Comparison of ENCODE assay signal across 18 cellular contexts in genomic region chr6:148471624-148472494, GRCh38.
DNase-seq lines count a peak whose midpoint lies in the region; ATAC-seq, FAIRE-seq and TF ChIP-seq lines count a peak whose summit lies in the region.
"Had no signal": no experiment of that assay in that cellular context is flagged by ENCODE, and none has a peak within 500 bp of the region (broad histone marks: within the 10 kb centered on the region; RNA-seq: fewer than 3 reads in every experiment).

No MANE protein-coding gene starts in this region.

- 67 to 91% (median 80%) methylated on average over 15 of the region's 15 CpGs for WGBS in small intestine, 3 donors

- DNase-seq in EH (ENCODE audit: low read depth) = peak; percentile 42
- no peak for DNase-seq in dorsolateral prefrontal cortex
- peak; percentile 26 for DNase-seq in skeletal muscle cell (ENCODE audit: low read depth)
- no peak for DNase-seq in NCI-H524 treated with DMSO at 0.1 percent for 48 hours (lab: John Stamatoyannopoulos, UW)
- no peak for DNase-seq in GM12892 (ENCODE audit: insufficient read length)
- DNase-seq in small intestine = no peak
- DNase-seq: activated CD4-positive, alpha-beta T cell treated with anti-CD3 and anti-CD28 coated beads for 48 hours; DND-41; foreskin melanocyte; HCEC 1CT; NCI-H187 treated with DMSO at 0.1 percent for 48 hours; psoas muscle; T-helper 1 cell; uterus had no signal

- no peaks in the 10 kb centered on the region for H3K27me3 ChIP-seq in dorsolateral prefrontal cortex
- no peaks in the 10 kb centered on the region for H3K27me3 ChIP-seq in layer of hippocampus (ENCODE audit: control insufficient read depth, insufficient read depth, low read length)
- no peaks in the 10 kb centered on the region for H3K27me3 ChIP-seq in small intestine (ENCODE audit: control insufficient read depth in 2 of 2, insufficient read depth in 2 of 2, low read length in 2 of 2)
- H3K27me3 ChIP-seq: cardiac muscle cell, uterus had no signal

- peak overlapping the region in 12 of 59 donors; percentile 4 to 35 (median 12) for H3K4me3 ChIP-seq in dorsolateral prefrontal cortex
- H3K4me3 ChIP-seq in skeletal muscle cell (ENCODE audit: low read depth, low read length) = no peak overlapping the region
- no peak overlapping the region for H3K4me3 ChIP-seq in small intestine (ENCODE audit: low read depth in 1 of 2, low read length in 2 of 2)
- H3K4me3 ChIP-seq: cardiac muscle cell, K562, psoas muscle, uterus had no signal

- TF ChIP-seq CTCF in dorsolateral prefrontal cortex (IDR thresholded peaks at IDR 0.05 in 54 of 56, conservative IDR thresholded peaks at IDR 0.05 in 2 of 56; ENCODE audit: low read depth in 1 of 56, partially characterized antibody in 56 of 56) = no peak

- peak overlapping the region; percentile 5 to 93 (median 81) for H3K27ac ChIP-seq in dorsolateral prefrontal cortex
- H3K27ac ChIP-seq in layer of hippocampus (ENCODE audit: low read depth, low read length) = peak overlapping the region; percentile 64
- peak overlapping the region in 1 of 2 donors; percentile 43 for H3K27ac ChIP-seq in small intestine (ENCODE audit: low read depth in 1 of 2, low read length in 1 of 2)
- H3K27ac ChIP-seq: cardiac muscle cell, psoas muscle had no signal

- TF ChIP-seq POLR2A in GM12892 (IDR thresholded peaks at IDR 0.05; ENCODE audit: low read depth, low read length) = no peak

- H3K9me3 ChIP-seq in small intestine (ENCODE audit: control insufficient read depth, low read depth) = no peaks in the 10 kb centered on the region
- H3K9me3 ChIP-seq: psoas muscle, uterus had no signal

- H3K4me1 ChIP-seq in small intestine (ENCODE audit: control insufficient read depth in 2 of 2, insufficient read depth in 1 of 2, low read depth in 1 of 2, low read length in 1 of 2) = no peaks in the 10 kb centered on the region
- H3K4me1 ChIP-seq: psoas muscle, uterus had no signal

- intact Hi-C loops in dorsolateral prefrontal cortex (cut with DNase I) = loop anchor here in 1 of 2 donors (5.0 kb wide), 1 partner anchor 35 kb away; no protein-coding TSS in a partner anchor

- FAIRE-seq in GM12892 (lab: Jason Lieb, UNC) (no peak), small intestine (lab: Jason Lieb, UNC) (no peak)
- FAIRE-seq: K562 had no signal

- no peaks in the 10 kb centered on the region for H3K36me3 ChIP-seq in small intestine (ENCODE audit: control insufficient read depth in 2 of 2, insufficient read depth in 2 of 2, low read length in 2 of 2)
- H3K36me3 ChIP-seq: uterus had no signal

- no peak for ATAC-seq in HG03135 (IDR thresholded peaks at IDR 0.05; ENCODE audit: unreplicated experiment)
- ATAC-seq: K562 had no signal

Comparison
In these comparisons a context has a peak if more than half of its experiments do, and no peak if none do; other contexts are left out.
1. DNase-seq: peak in EH (single experiment) and skeletal muscle cell (single experiment); none in dorsolateral prefrontal cortex (0 of 10), NCI-H524 treated with DMSO at 0.1 percent for 48 hours (single experiment), GM12892 (single experiment) and small intestine (single experiment).